In the genomic region with DNA sequence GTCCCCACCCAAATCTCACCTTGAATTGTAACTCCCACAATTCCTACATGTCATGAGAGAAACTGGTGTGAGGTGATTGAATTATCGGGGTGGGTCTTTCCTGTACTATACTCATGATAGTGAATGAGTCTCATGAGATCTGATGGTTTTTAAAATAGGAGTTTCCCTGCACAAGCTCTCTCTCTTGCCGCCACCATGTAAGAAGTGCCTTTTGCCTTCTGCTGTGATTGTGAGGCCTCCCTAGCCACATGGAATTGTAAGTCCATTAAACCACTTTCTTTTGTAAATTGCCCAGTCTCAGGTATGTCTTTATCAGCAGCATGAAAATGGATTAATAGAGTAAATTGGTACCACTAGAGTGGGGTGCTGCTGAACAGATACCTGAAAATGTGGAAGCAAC, we compare ENCODE assay signal across 26 cellular contexts.
"Had no signal": no experiment of that assay in that cellular context is flagged by ENCODE, and none has a peak within 500 bp of the region (broad histone marks: within the 10 kb centered on the region; RNA-seq: fewer than 3 reads in every experiment).

No MANE protein-coding gene starts in this region.

- H3K79me2 ChIP-seq: parathyroid adenoma had no signal

- H2AFZ ChIP-seq: neural progenitor cell, parathyroid adenoma had no signal

- ATAC-seq: natural killer cell; psoas muscle; right cardiac atrium; right lobe of liver; stimulated activated effector memory CD8-positive, alpha-beta T cell treated with anti-CD3 and anti-CD28 coated beads, Interleukin-12 subunit alpha, Interleukin-12 subunit beta, amount 100 ng/mL, for 72 hours; stimulated activated naive B cell treated with anti-CD40 and anti-IgM and Interleukin-4, amounts not matched to agents 10 μg/mL and 1 μg/mL and 100 μg/mL, for 72 hours had no signal

- H3K9me3 ChIP-seq: ovary, right lobe of liver, thoracic aorta, thyroid gland had no signal

- H3K9ac ChIP-seq: neural progenitor cell, parathyroid adenoma had no signal

- H3K4me1 ChIP-seq: neural progenitor cell, parathyroid adenoma, psoas muscle, sigmoid colon, vagina had no signal

- H3K27me3 ChIP-seq: neural progenitor cell, ovary, right lobe of liver, sigmoid colon, stomach, thyroid gland, tibial nerve, upper lobe of left lung, vagina had no signal

- H3K36me3 ChIP-seq: neural progenitor cell, ovary, right lobe of liver, sigmoid colon, thoracic aorta, thyroid gland, upper lobe of left lung, vagina had no signal

- H3K4me3 ChIP-seq: neural progenitor cell, ovary, psoas muscle, right lobe of liver, sigmoid colon, stomach, thoracic aorta, thyroid gland, tibial nerve, upper lobe of left lung, vagina had no signal

- H3K4me2 ChIP-seq: neural progenitor cell had no signal

- H3K27ac ChIP-seq: neural progenitor cell, ovary, parathyroid adenoma, psoas muscle, right lobe of liver, sigmoid colon, stomach, thoracic aorta, thyroid gland, tibial nerve, upper lobe of left lung, vagina had no signal

- FAIRE-seq: small intestine, urothelium cell line had no signal

- DNase-seq: natural killer cell; occipital lobe; ovary; posterior cingulate gyrus; psoas muscle; right cardiac atrium; right lobe of liver; sigmoid colon; small intestine; stimulated activated CD4-positive, alpha-beta T cell treated with anti-CD3 and anti-CD28 coated beads, Interleukin-15, amount 100 ng/mL, for 24 hours; stimulated activated CD4-positive, alpha-beta T cell treated with anti-CD3 and anti-CD28 coated beads, Interleukin-2, amount 100 ng/mL, for 24 hours; stimulated activated CD4-positive, alpha-beta T cell treated with anti-CD3 and anti-CD28 coated beads, Interleukin-2, amount 100 ng/mL, for 48 hours; stimulated activated CD4-positive, alpha-beta T cell treated with anti-CD3 and anti-CD28 coated beads, Interleukin-4, amount 100 ng/mL, for 24 hours; stimulated activated naive B cell treated with anti-CD40 and anti-IgM and Interleukin-4, amounts not matched to agents 10 μg/mL and 1 μg/mL and 100 μg/mL, for 72 hours; stimulated activated naive CD4-positive, alpha-beta T cell treated with Interleukin-2 at 50 U/mL for 16 hours; stomach; thyroid gland; trophoblast cell; upper lobe of left lung had no signal
